ENCODE assay signal across 16 cellular contexts in the genomic region with DNA sequence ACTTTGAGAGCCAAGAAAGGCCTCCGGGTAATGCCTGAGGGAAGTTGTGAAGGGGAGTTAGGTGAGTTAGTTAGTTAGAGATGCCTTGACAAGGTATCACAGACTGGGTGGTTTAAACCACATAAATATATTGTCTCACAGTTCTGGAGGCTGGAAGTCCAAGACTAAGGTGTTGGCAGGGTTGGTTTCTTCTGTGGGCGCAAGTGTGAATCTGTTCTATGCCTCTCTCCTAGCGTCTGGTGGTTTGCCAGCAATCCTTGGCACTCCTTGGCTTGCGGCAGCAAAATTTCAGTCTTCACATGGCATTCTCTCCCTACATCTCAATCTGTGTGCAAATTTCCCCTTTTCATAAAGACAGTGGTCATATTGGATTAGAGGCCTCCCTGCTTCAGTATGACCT.
"Had no signal": no experiment of that assay in that cellular context is flagged by ENCODE, and none has a peak within 500 bp of the region (broad histone marks: within the 10 kb centered on the region; RNA-seq: fewer than 3 reads in every experiment).

No MANE protein-coding gene starts in this region.

- H3K27me3 ChIP-seq: foreskin keratinocyte, suprapubic skin, tibial artery, upper lobe of left lung, uterus had no signal

- H3K4me3 ChIP-seq: mucosa of descending colon, suprapubic skin, tibial artery, upper lobe of left lung, uterus had no signal

- H3K36me3 Mint-ChIP-seq: naive thymus-derived CD8-positive, alpha-beta T cell had no signal

- H3K27ac Mint-ChIP-seq: progenitor cell of endocrine pancreas had no signal

- H3K27me3 Mint-ChIP-seq: naive thymus-derived CD8-positive, alpha-beta T cell; progenitor cell of endocrine pancreas had no signal

- ATAC-seq: foreskin keratinocyte; mucosa of descending colon; naive thymus-derived CD8-positive, alpha-beta T cell; right cardiac atrium had no signal

- H3K27ac ChIP-seq: foreskin keratinocyte, neutrophil, suprapubic skin, tibial artery, upper lobe of left lung, uterus had no signal

- DNase-seq: erythroblast; foreskin keratinocyte; kidney glomerular epithelial cell; mesendoderm; mucosa of descending colon; naive thymus-derived CD8-positive, alpha-beta T cell; right cardiac atrium; small intestine; stimulated activated CD4-positive, alpha-beta T cell treated with anti-CD3 and anti-CD28 coated beads, Interleukin-12 subunit alpha, Interleukin-12 subunit beta, amount 100 ng/mL, for 4 hours; stimulated activated naive CD4-positive, alpha-beta T cell; tibial artery; upper lobe of left lung; uterus had no signal

- H3K36me3 ChIP-seq: neutrophil, suprapubic skin, tibial artery, upper lobe of left lung, uterus had no signal

- H3K4me1 Mint-ChIP-seq: naive thymus-derived CD8-positive, alpha-beta T cell had no signal

- H3K4me1 ChIP-seq: foreskin keratinocyte, suprapubic skin, tibial artery, upper lobe of left lung, uterus had no signal
